ENCODE assay signal across 8 cellular contexts in the genomic region with DNA sequence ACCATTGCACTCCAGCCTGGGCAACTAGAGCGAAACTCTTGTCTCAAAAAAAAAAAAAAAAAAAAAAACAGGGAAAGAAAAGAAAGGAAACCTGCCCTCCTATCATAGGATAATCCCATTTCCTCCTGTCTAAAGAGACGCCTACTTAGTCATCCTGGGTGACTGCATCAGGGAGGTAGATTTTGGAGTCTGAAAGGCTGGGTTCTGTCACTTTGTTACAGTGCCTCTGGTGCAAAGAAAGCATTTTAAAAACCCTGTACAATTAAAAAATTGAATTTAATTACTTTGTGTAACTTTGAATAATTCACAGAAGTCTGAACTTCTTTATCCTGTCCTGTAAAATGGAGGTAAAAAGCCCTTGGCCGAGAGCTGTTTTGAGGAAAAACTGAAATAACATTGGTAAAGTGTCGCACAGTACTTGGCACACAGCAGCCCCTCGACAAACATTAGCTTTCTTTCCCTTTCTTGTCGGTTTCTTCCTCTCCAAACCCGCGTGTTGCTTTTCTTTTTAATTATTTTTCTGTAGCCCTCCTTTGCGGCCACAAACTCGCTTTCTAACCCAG. TPM values are rescaled to one million over a fixed set of nuclear protein-coding genes. Genes with fewer than 3 reads are reported as not detected.
A peak's percentile ranks its signal among the peaks of the same experiment; 100 is the strongest.
DNase-seq lines count a peak whose midpoint lies in the region; ATAC-seq and TF ChIP-seq lines count a peak whose summit lies in the region.

No MANE protein-coding gene starts in this region.

- TF ChIP-seq CTCF in suprapubic skin (IDR thresholded peaks at IDR 0.05), result no peak

- 47% methylated on average over 10 of the region's 10 CpGs for WGBS in suprapubic skin

- peaks cover 27% of the 10 kb centered on the region for H3K4me1 Mint-ChIP-seq in activated naive CD8-positive, alpha-beta T cell treated with anti-CD3 and anti-CD28 coated beads, Interleukin-2, amount 10 ng/mL, durations not matched to agents 7 days and 5 days

- H3K27ac Mint-ChIP-seq in activated naive CD8-positive, alpha-beta T cell treated with anti-CD3 and anti-CD28 coated beads, Interleukin-2, amount 10 ng/mL, durations not matched to agents 7 days and 5 days, result peak overlapping the region; percentile 87

- H3K4me1 ChIP-seq in suprapubic skin, result peaks cover 17% of the 10 kb centered on the region

- H3K27me3 Mint-ChIP-seq in activated naive CD8-positive, alpha-beta T cell treated with anti-CD3 and anti-CD28 coated beads, Interleukin-2, amount 10 ng/mL, durations not matched to agents 7 days and 5 days, result no peaks in the 10 kb centered on the region

- H3K36me3 Mint-ChIP-seq in activated naive CD8-positive, alpha-beta T cell treated with anti-CD3 and anti-CD28 coated beads, Interleukin-2, amount 10 ng/mL, durations not matched to agents 7 days and 5 days, result peaks cover 23% of the 10 kb centered on the region

- H3K36me3 ChIP-seq in suprapubic skin, result no peaks in the 10 kb centered on the region

- TF ChIP-seq EP300 in suprapubic skin (IDR thresholded peaks at IDR 0.05), result no peak

- no peaks in the 10 kb centered on the region for H3K9me3 Mint-ChIP-seq in activated naive CD8-positive, alpha-beta T cell treated with anti-CD3 and anti-CD28 coated beads, Interleukin-2, amount 10 ng/mL, durations not matched to agents 7 days and 5 days

- H3K27me3 ChIP-seq in suprapubic skin, result no peaks in the 10 kb centered on the region

- no peaks in the 10 kb centered on the region for H3K9me3 ChIP-seq in suprapubic skin

- peak overlapping the region; percentile 89 for H3K27ac ChIP-seq in suprapubic skin

- no peak for ATAC-seq in activated naive CD8-positive, alpha-beta T cell treated with anti-CD3 and anti-CD28 coated beads, Interleukin-2, amount 10 ng/mL, durations not matched to agents 7 days and 5 days (ENCODE audit: low read depth)
- ATAC-seq in GM18498 (IDR thresholded peaks at IDR 0.05; ENCODE audit: unreplicated experiment), result no peak

- TF ChIP-seq POLR2A in suprapubic skin (IDR thresholded peaks at IDR 0.05), result no peak

- DNase-seq in AG20443 (ENCODE audit: low spot score), result peak; percentile 36
- peak; percentile 18 for DNase-seq in HK-2 (ENCODE audit: unreplicated experiment)
- DNase-seq in activated naive CD8-positive, alpha-beta T cell treated with anti-CD3 and anti-CD28 coated beads, Interleukin-2, amount 10 ng/mL, durations not matched to agents 7 days and 5 days, result no peak
- peak; percentile 2 for DNase-seq in inferior parietal cortex (ENCODE audit: extremely low spot score)
- DNase-seq in suprapubic skin (ENCODE audit: low spot score in 2 of 2), result no peak
- no peak for DNase-seq in mucosa of gallbladder (ENCODE audit: low spot score)
- DNase-seq in KG1 (lab: John Stamatoyannopoulos, UW), result no peak

- H3K4me3 Mint-ChIP-seq in activated naive CD8-positive, alpha-beta T cell treated with anti-CD3 and anti-CD28 coated beads, Interleukin-2, amount 10 ng/mL, durations not matched to agents 7 days and 5 days, result peak overlapping the region; percentile 100

- peak overlapping the region; percentile 78 for H3K4me3 ChIP-seq in suprapubic skin

- POLR2A ChIA-PET in activated naive CD8-positive, alpha-beta T cell treated with anti-CD3 and anti-CD28 coated beads, Interleukin-2, amount 10 ng/mL, durations not matched to agents 7 days and 5 days (lab: Charles Lee), result interaction anchor here (0.5 to 4.0 kb wide), 25 partner anchors 10 to 836 kb away, joined by 3 to 60 read pairs (median 4); a partner anchor contains a TSS

RNA-seq across cellular contexts. Expression of a gene that starts 0.7 kb away (rescaled TPM):
- 100 to 1,000 TPM; 195 to 197 TPM for total RNA-seq in activated naive CD8-positive, alpha-beta T cell treated with anti-CD3 and anti-CD28 coated beads, Interleukin-2, amount 10 ng/mL, durations not matched to agents 7 days and 5 days
- 10 to 100 TPM; 34.4 to 52.9 (median 40.2) TPM for total RNA-seq in suprapubic skin
- 166 TPM for total RNA-seq in mucosa of gallbladder

RNA-seq across cellular contexts. Expression of a gene that starts 40.2 kb away (rescaled TPM):
- total RNA-seq in activated naive CD8-positive, alpha-beta T cell treated with anti-CD3 and anti-CD28 coated beads, Interleukin-2, amount 10 ng/mL, durations not matched to agents 7 days and 5 days, result 100 to 1,000 TPM; 460 to 472 TPM
- 1 to 10 TPM in 2 of 4 donors, under 1 TPM in 2; 0.26 to 3.9 (median 1.4) TPM for total RNA-seq in suprapubic skin
- total RNA-seq in mucosa of gallbladder, result 11.5 TPM

RNA-seq across cellular contexts. Expression of a gene that starts 44.2 kb away (rescaled TPM):
- 1 to 10 TPM in 1 of 2 experiments, under 1 TPM in 1; 0.88 to 1.1 TPM for total RNA-seq in activated naive CD8-positive, alpha-beta T cell treated with anti-CD3 and anti-CD28 coated beads, Interleukin-2, amount 10 ng/mL, durations not matched to agents 7 days and 5 days
- total RNA-seq in suprapubic skin (1 to 10 TPM in 2 of 4 donors, not detected in 2; 1.5 TPM), mucosa of gallbladder (7.6 TPM)

RNA-seq across cellular contexts. Expression of a gene that starts 44.8 kb away (rescaled TPM):
- 10 to 100 TPM; 21.7 to 22.0 TPM for total RNA-seq in activated naive CD8-positive, alpha-beta T cell treated with anti-CD3 and anti-CD28 coated beads, Interleukin-2, amount 10 ng/mL, durations not matched to agents 7 days and 5 days
- total RNA-seq in suprapubic skin (10 to 100 TPM; 12.8 to 25.1 (median 19.3) TPM), mucosa of gallbladder (303 TPM)

Comparison
In these comparisons a context has a peak if more than half of its experiments do, and no peak if none do; other contexts are left out.
1. DNase-seq: peak in AG20443 (single experiment), HK-2 (single experiment) and inferior parietal cortex (single experiment); none in activated naive CD8-positive, alpha-beta T cell treated with anti-CD3 and anti-CD28 coated beads, Interleukin-2, amount 10 ng/mL, durations not matched to agents 7 days and 5 days (single experiment), suprapubic skin (0 of 2), mucosa of gallbladder (single experiment) and KG1 (single experiment).
2. RNA of a gene that starts 40.2 kb away (total RNA-seq): 460 to 472 TPM in activated naive CD8-positive, alpha-beta T cell treated with anti-CD3 and anti-CD28 coated beads, Interleukin-2, amount 10 ng/mL, durations not matched to agents 7 days and 5 days; 11.5 TPM in mucosa of gallbladder (single experiment) and 0.26 to 3.9 TPM in suprapubic skin; every median in the first group is over 10 times any median in the second.